In the genomic region with DNA sequence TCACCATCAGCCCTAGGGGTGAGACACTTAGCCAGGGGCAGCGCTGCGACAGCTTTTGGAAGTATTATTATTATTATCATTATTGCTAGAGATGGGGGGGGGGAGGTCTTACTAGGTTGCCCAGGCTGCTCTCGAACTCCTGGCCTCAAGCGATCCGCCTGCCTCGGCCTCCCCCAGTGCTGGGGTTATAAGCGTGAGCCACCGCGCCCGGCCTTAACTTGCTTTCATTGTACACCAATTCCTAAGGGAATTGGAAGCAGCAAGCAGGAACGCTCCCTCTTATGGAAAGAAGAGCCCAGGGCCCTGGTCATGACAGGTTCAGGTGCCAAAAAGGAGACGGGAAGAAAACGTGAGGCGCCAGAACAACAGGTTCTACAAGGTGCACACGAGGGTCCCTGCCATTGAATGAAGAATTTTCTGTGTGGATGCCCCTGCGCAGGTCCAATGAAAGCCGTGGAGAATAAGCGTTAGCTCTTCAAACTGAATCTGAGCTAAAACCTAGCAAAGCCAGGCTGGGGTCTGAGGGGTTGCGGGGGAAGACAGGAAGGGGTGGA, we compare ENCODE assay signal across 8 cellular contexts. TPM values are rescaled to one million over a fixed set of nuclear protein-coding genes. Genes with fewer than 3 reads are reported as not detected.
A peak's percentile ranks its signal among the peaks of the same experiment; 100 is the strongest.
DNase-seq lines count a peak whose midpoint lies in the region; ATAC-seq and TF ChIP-seq lines count a peak whose summit lies in the region.

No MANE protein-coding gene starts in this region.

- CTCF ChIA-PET in GM10248 (lab: Yijun Ruan, JAX): interaction anchor here (0.7 to 1.7 kb wide), 10 partner anchors 8 to 205 kb away, joined by 3 to 13 read pairs (median 4); a partner anchor contains a TSS

- no peaks in the 10 kb centered on the region for H3K9me3 ChIP-seq in psoas muscle

- peak overlapping the region; percentile 91 to 99 for H3K27ac Mint-ChIP-seq in effector memory CD8-positive, alpha-beta T cell

- WGBS in psoas muscle, 3 donors: 17 to 27% (median 24%) methylated on average over 19 of the region's 19 CpGs

- H3K27ac ChIP-seq in psoas muscle: no peak overlapping the region

- H3K36me3 ChIP-seq in psoas muscle (ENCODE audit: insufficient read depth in 1 of 2, low read depth in 1 of 2): peaks cover 0 to 37% of the 10 kb centered on the region in 2 donors

- peak; percentile 1 for TF ChIP-seq CTCF in GM10248 (IDR thresholded peaks at IDR 0.05; ENCODE audit: control extremely low read depth, extremely low read depth, low read depth, missing control alignments)
- TF ChIP-seq CTCF in psoas muscle (IDR thresholded peaks at IDR 0.05): no peak

- POLR2A ChIA-PET in GM10248 (lab: Yijun Ruan, JAX): interaction anchor here (0.6 to 1.0 kb wide), 3 partner anchors 9 to 41 kb away, joined by 3 to 6 read pairs (median 4); a partner anchor contains a TSS

- intact Hi-C loops in psoas muscle (cut with DNase I): no loop called here

- H3K27me3 Mint-ChIP-seq in effector memory CD8-positive, alpha-beta T cell: peaks cover 43 to 48% of the 10 kb centered on the region in 2 donors

- DNase-seq in GM10248 (ENCODE audit: extremely low spot score): no peak
- peak; percentile 51 for DNase-seq in NCI-H345 treated with DMSO at 0.1 percent for 48 hours (lab: John Stamatoyannopoulos, UW; ENCODE audit: unreplicated experiment)
- DNase-seq in effector memory CD8-positive, alpha-beta T cell: no peak
- DNase-seq in psoas muscle: no peak
- DNase-seq in HK-2 (ENCODE audit: unreplicated experiment): no peak
- DNase-seq in HUDEP-2 (lab: John Stamatoyannopoulos, UW; ENCODE audit: unreplicated experiment in 76 of 76): no peak
- no peak for DNase-seq in T1000 (lab: John Stamatoyannopoulos, UW)

- peaks cover 35% of the 10 kb centered on the region for H3K4me1 ChIP-seq in psoas muscle

- H3K27me3 ChIP-seq in psoas muscle (ENCODE audit: insufficient read depth in 3 of 3, low read length in 2 of 3): no peaks in the 10 kb centered on the region

- peaks cover 29 to 31% of the 10 kb centered on the region in 2 donors for H3K4me1 Mint-ChIP-seq in effector memory CD8-positive, alpha-beta T cell (ENCODE audit: low read depth in 2 of 2)

- peaks cover 56% of the 10 kb centered on the region for H3K36me3 Mint-ChIP-seq in effector memory CD8-positive, alpha-beta T cell (ENCODE audit: insufficient read depth)

- peak; percentile 9 for ATAC-seq in effector memory CD8-positive, alpha-beta T cell (replicated peaks)
- no peak for ATAC-seq in psoas muscle
- no peak for ATAC-seq in GM19455 (IDR thresholded peaks at IDR 0.05; ENCODE audit: unreplicated experiment)

- peak overlapping the region; percentile 92 to 99 for H3K4me3 Mint-ChIP-seq in effector memory CD8-positive, alpha-beta T cell

- peak overlapping the region; percentile 95 for H3K4me3 ChIP-seq in psoas muscle

- no peaks in the 10 kb centered on the region for H3K9me3 Mint-ChIP-seq in effector memory CD8-positive, alpha-beta T cell

RNA-seq across cellular contexts. Expression of a gene that starts 0.5 kb away (rescaled TPM):
- total RNA-seq in psoas muscle: 1,000 to 10,000 TPM; 1,032 to 1,360 (median 1,076) TPM
- polyA plus RNA-seq in psoas muscle: 1,000 to 10,000 TPM; 1,779 to 1,956 (median 1,791) TPM

RNA-seq across cellular contexts. Expression of a gene that starts 10.4 kb away (rescaled TPM):
- total RNA-seq in psoas muscle: 10 to 100 TPM in 1 of 4 donors, 1 to 10 TPM in 3; 5.1 to 16.4 (median 7.7) TPM
- 1 to 10 TPM in 2 of 3 donors, under 1 TPM in 1; 0.89 to 5.1 (median 2.9) TPM for polyA plus RNA-seq in psoas muscle
